ENCODE assay signal across 8 cellular contexts in the genomic region with DNA sequence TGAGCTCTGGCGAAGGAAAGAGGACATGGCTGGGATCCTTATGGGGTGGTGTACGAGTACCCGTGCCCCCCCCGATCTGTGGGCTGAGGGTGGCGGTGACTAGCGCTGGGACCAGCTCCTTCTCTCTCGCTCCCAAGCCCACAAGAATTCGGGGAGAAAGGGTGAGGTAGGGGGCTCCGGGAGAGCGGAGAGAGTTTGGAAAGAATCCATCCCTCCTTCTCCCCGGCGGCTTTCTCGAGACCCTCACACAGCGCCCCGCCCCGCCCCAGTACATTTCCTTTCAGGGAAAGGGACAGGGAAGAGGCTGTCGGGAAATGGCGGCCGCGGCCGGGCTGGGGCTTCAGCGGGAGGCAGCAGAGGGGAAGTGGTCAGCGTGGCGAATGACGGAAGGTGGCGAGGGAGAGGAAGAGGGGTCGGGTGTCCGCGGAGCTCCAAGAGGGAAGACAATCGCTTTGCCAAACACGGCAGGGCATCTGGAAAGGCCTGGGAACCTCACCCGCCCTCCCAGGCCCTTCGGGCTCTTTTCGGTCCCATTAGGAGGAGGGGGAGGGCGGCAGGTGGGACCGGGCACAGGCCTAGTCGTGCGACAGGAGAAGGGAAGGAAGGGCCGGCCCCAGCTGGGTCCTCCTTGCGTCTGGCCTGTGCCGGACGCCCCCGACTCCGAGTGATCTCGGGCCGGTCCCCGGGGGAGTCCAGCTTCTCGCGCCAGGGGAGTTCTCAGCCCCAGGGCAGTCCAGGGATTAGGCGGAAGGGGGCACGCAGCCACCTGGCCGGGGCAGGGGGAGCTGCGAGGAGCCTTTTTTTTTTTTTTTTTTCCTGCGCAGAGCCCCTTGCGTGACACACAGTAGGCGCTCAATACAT.
A peak's percentile ranks its signal among the peaks of the same experiment; 100 is the strongest.
DNase-seq lines count a peak whose midpoint lies in the region; ATAC-seq and TF ChIP-seq lines count a peak whose summit lies in the region.

No MANE protein-coding gene starts in this region.

- peak; percentile 50 for ATAC-seq in GM18502 (IDR thresholded peaks at IDR 0.05; ENCODE audit: poor library complexity, unreplicated experiment)
- ATAC-seq in HG03025 (IDR thresholded peaks at IDR 0.05; ENCODE audit: low FRiP score, unreplicated experiment): no peak

- peak overlapping the region; percentile 53 for H3K27ac ChIP-seq in HL-60 (replicated peaks)

- peak overlapping the region; percentile 35 for H3K4me3 ChIP-seq in HL-60 (replicated peaks; ENCODE audit: insufficient read depth, low read length)
- peak overlapping the region; percentile 52 for H3K4me3 ChIP-seq in WI38 (ENCODE audit: low read depth, low read length)

- DNase-seq in AG08395 (ENCODE audit: low spot score) (peak; percentile 25), HL-60 (ENCODE audit: low read depth in 1 of 2, low spot score in 1 of 2) (peak in 1 of 2 experiments; percentile 48), cortex of kidney (lab: John Stamatoyannopoulos, UW) (peak; percentile 4), left kidney (ENCODE audit: low read depth, low spot score) (peak; percentile 88)
- peak; percentile 61 for DNase-seq in stimulated activated CD8-positive, alpha-beta memory T cell treated with anti-CD3 and anti-CD28 coated beads, Interleukin-4, amount 100 ng/mL, for 48 hours

- H3K27me3 ChIP-seq in HL-60 (ENCODE audit: insufficient read depth, poor library complexity, severe bottlenecking): peaks cover 3% of the 10 kb centered on the region

- TF ChIP-seq CTCF in HL-60 (IDR thresholded peaks at IDR 0.05; ENCODE audit: insufficient read depth, low read length) (no peak), WI38 (IDR thresholded peaks at IDR 0.05; ENCODE audit: low read depth, low read length) (no peak)
